8 cellular contexts compared by ENCODE assay signal in the genomic region with DNA sequence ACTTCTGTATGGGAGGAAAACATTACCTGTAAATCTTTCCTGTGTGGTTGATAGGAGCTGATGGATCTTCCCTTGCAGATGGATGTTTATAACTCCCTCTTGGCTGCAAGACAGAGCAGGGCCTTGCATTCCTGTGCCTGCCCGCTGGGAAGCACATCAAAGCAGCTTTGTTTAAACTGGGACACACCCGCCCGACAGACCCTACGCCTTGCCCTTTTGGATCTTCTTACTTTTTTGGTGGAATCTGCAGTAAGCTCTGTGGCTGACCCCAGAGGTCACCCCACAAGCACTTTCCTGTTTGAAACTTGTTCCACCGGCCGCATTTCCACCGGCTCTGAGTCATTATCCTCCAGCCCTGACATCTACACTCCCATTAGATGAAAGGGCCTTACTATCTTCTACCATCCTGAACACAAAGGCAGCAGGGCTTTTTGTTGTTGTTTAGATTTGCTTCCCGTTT.
DNase-seq lines count a peak whose midpoint lies in the region; ATAC-seq and TF ChIP-seq lines count a peak whose summit lies in the region.

No MANE protein-coding gene starts in this region.

- H3K18ac ChIP-seq in trophoblast cell (ENCODE audit: low read length) = no peak overlapping the region

- WGBS in trophoblast cell (ENCODE audit: extremely low coverage, insufficient coverage, insufficient read length) = no CpG with 5 or more reads among the region's 8 CpGs
- WGBS in lower leg skin, 2 donors = 10 to 16% methylated on average over 8 of the region's 8 CpGs

- H4K12ac ChIP-seq in trophoblast cell (ENCODE audit: low read depth, low read length) = no peak overlapping the region

- H3K27me3 ChIP-seq in trophoblast cell (ENCODE audit: insufficient read depth, low read length) (no peaks in the 10 kb centered on the region), WERI-Rb-1 (ENCODE audit: insufficient read depth, low read depth, severe bottlenecking) (no peaks in the 10 kb centered on the region)

- no peak overlapping the region for H3K9ac ChIP-seq in trophoblast cell (ENCODE audit: low read length)

- H3K27ac ChIP-seq in trophoblast cell (ENCODE audit: low read depth, low read length) (peak overlapping the region; percentile 97), WERI-Rb-1 (no peak overlapping the region)

- H3K14ac ChIP-seq in trophoblast cell (ENCODE audit: low read length) = no peak overlapping the region

- intact Hi-C loops in lower leg skin (cut with DNase I; ENCODE audit: low total_unique reads) = no loop called here

- H4K8ac ChIP-seq in trophoblast cell (ENCODE audit: low read depth, low read length) = no peak overlapping the region

- H3K4me2 ChIP-seq in trophoblast cell (ENCODE audit: low read length) = no peak overlapping the region

- no peak overlapping the region for H2AFZ ChIP-seq in trophoblast cell (ENCODE audit: insufficient read depth, low read length, poor library complexity)

- peak; percentile 92 for ATAC-seq in esophagus mucosa
- no peak for ATAC-seq in HG03196 (IDR thresholded peaks at IDR 0.05; ENCODE audit: unreplicated experiment)

- H2BK120ac ChIP-seq in trophoblast cell (ENCODE audit: insufficient read depth, low read length, poor library complexity) = no peak overlapping the region

- TF ChIP-seq POLR2A in lower leg skin (IDR thresholded peaks at IDR 0.05) = no peak

- H2BK12ac ChIP-seq in trophoblast cell (ENCODE audit: low read length) = no peak overlapping the region

- H3K79me2 ChIP-seq in trophoblast cell (ENCODE audit: control insufficient read depth, insufficient read depth, low read length, poor library complexity) = peaks cover 7% of the 10 kb centered on the region

- H3K79me1 ChIP-seq in trophoblast cell (ENCODE audit: low read length) = peaks cover 42% of the 10 kb centered on the region

- no peak overlapping the region for H3K23ac ChIP-seq in trophoblast cell (ENCODE audit: low read length)

- no peak overlapping the region for H3K4ac ChIP-seq in trophoblast cell (ENCODE audit: low read depth, low read length)

- H3K9me3 ChIP-seq in trophoblast cell (ENCODE audit: insufficient read depth, low read depth, low read length) = no peaks in the 10 kb centered on the region
- H3K9me3 ChIP-seq in WERI-Rb-1 (ENCODE audit: severe bottlenecking) = no peaks in the 10 kb centered on the region

- TF ChIP-seq CTCF in HFF-Myc (IDR thresholded peaks at IDR 0.05; ENCODE audit: low read depth, low read length, missing control alignments) = no peak
- no peak for TF ChIP-seq CTCF in lower leg skin (IDR thresholded peaks at IDR 0.05)
- TF ChIP-seq CTCF in WERI-Rb-1 (IDR thresholded peaks at IDR 0.05; ENCODE audit: low read depth, low read length) = no peak

- H3K4me3 ChIP-seq in HFF-Myc (replicated peaks; ENCODE audit: low read depth, low read length) = no peak overlapping the region
- H3K4me3 ChIP-seq in trophoblast cell (ENCODE audit: low read depth, low read length) = no peak overlapping the region
- H3K4me3 ChIP-seq in lower leg skin (ENCODE audit: low read depth, poor library complexity, severe bottlenecking) = no peak overlapping the region
- H3K4me3 ChIP-seq in WERI-Rb-1 (ENCODE audit: low read depth, low read length) = no peak overlapping the region

- H3K36me3 ChIP-seq in trophoblast cell (ENCODE audit: control insufficient read depth in 1 of 2, insufficient read depth in 2 of 2, low read length in 2 of 2) = no peaks in the 10 kb centered on the region
- H3K36me3 ChIP-seq in WERI-Rb-1 = no peaks in the 10 kb centered on the region

- no peak overlapping the region for H4K91ac ChIP-seq in trophoblast cell (ENCODE audit: low read depth, low read length)

- H2AK5ac ChIP-seq in trophoblast cell (ENCODE audit: low read length) = no peak overlapping the region

- H3K4me1 ChIP-seq in trophoblast cell (ENCODE audit: control insufficient read depth in 1 of 2, insufficient read depth in 2 of 2, low read length in 2 of 2) = peaks cover 22 to 33% of the 10 kb centered on the region in 2 experiments

- DNase-seq in HFF-Myc (ENCODE audit: extremely low read depth, low read depth) (peak; percentile 27), UCSD-AML1 (lab: John Stamatoyannopoulos, UW; ENCODE audit: unreplicated experiment) (peak; percentile 46), trophoblast cell (peak; percentile 84 to 85), NCI-H1092 (lab: John Stamatoyannopoulos, UW) (no peak), lower leg skin (ENCODE audit: low spot score in 2 of 2) (no peak), WERI-Rb-1 (no peak)

- H2BK5ac ChIP-seq in trophoblast cell (ENCODE audit: low read depth, low read length, poor library complexity) = peak overlapping the region; percentile 77

Comparison
In these comparisons a context has a peak if more than half of its experiments do, and no peak if none do; other contexts are left out.
1. DNase-seq: peak in HFF-Myc (single experiment), UCSD-AML1 (single experiment) and trophoblast cell (2 of 2); none in NCI-H1092 (single experiment), lower leg skin (0 of 2) and WERI-Rb-1 (single experiment).